In genomic region chr9:89815903-89816573, GRCh38 we compare ENCODE assay signal across 8 cellular contexts.
DNase-seq lines count a peak whose midpoint lies in the region; ATAC-seq and TF ChIP-seq lines count a peak whose summit lies in the region.

No MANE protein-coding gene starts in this region.

- H3K36me3 ChIP-seq in psoas muscle (ENCODE audit: insufficient read depth in 1 of 2, low read depth in 1 of 2), result no peaks in the 10 kb centered on the region

- TF ChIP-seq CTCF in GM20000 (IDR thresholded peaks at IDR 0.05; ENCODE audit: extremely low read depth, missing control alignments) (no peak), psoas muscle (IDR thresholded peaks at IDR 0.05) (no peak)

- intact Hi-C loops in right cardiac atrium (cut with DNase I), result no loop called here
- intact Hi-C loops in psoas muscle (cut with DNase I), result no loop called here

- H3K9me3 ChIP-seq in right cardiac atrium (ENCODE audit: control insufficient read depth, low read length) (no peaks in the 10 kb centered on the region), psoas muscle (no peaks in the 10 kb centered on the region)

- no peak overlapping the region for H3K27ac ChIP-seq in right cardiac atrium (ENCODE audit: low read length)
- no peak overlapping the region for H3K27ac ChIP-seq in psoas muscle

- H3K27me3 ChIP-seq in right cardiac atrium (ENCODE audit: control insufficient read depth, insufficient read depth) (no peaks in the 10 kb centered on the region), psoas muscle (ENCODE audit: insufficient read depth in 3 of 3, low read length in 2 of 3) (peaks cover 0 to 3% (median 0%) of the 10 kb centered on the region in 3 donors)

- 54% methylated on average over 10 of the region's 10 CpGs for WGBS in right cardiac atrium
- 57 to 64% (median 58%) methylated on average over 10 of the region's 10 CpGs for WGBS in psoas muscle, 3 donors

- H3K4me3 ChIP-seq in right cardiac atrium (ENCODE audit: low read length), result no peak overlapping the region
- no peak overlapping the region for H3K4me3 ChIP-seq in psoas muscle

- peak; percentile 80 for DNase-seq in GM20000 (ENCODE audit: low spot score)
- DNase-seq in right cardiac atrium, result peak; percentile 40 to 84 (median 71)
- DNase-seq in HT-29 (ENCODE audit: low spot score), result no peak
- no peak for DNase-seq in psoas muscle
- no peak for DNase-seq in activated CD4-positive, alpha-beta T cell treated with anti-CD3 and anti-CD28 coated beads, Interleukin-2, amount 50 U/mL, for 1 hour
- DNase-seq in NCI-H1105 (lab: John Stamatoyannopoulos, UW), result no peak

- ATAC-seq in GM18498 (IDR thresholded peaks at IDR 0.05; ENCODE audit: unreplicated experiment), result peak; percentile 95
- peak; percentile 90 for ATAC-seq in HG03280 (IDR thresholded peaks at IDR 0.05; ENCODE audit: unreplicated experiment)
- ATAC-seq in right cardiac atrium, result peak; percentile 40 to 44
- no peak for ATAC-seq in psoas muscle

- peaks cover under 1% of the 10 kb centered on the region for H3K4me1 ChIP-seq in right cardiac atrium (ENCODE audit: control insufficient read depth, insufficient read depth, low read length)
- H3K4me1 ChIP-seq in psoas muscle, result peaks cover 4% of the 10 kb centered on the region

Comparison
In these comparisons a context has a peak if more than half of its experiments do, and no peak if none do; other contexts are left out.
1. ATAC-seq: peak in GM18498 (single experiment), HG03280 (single experiment) and right cardiac atrium (2 of 2); none in psoas muscle (0 of 4).
2. DNase-seq: peak in GM20000 (single experiment) and right cardiac atrium (3 of 3); none in HT-29 (single experiment), psoas muscle (0 of 2), activated CD4-positive, alpha-beta T cell treated with anti-CD3 and anti-CD28 coated beads, Interleukin-2, amount 50 U/mL, for 1 hour (single experiment) and NCI-H1105 (single experiment).